1 cellular context compared by ENCODE assay signal in genomic region chr2:219174146-219174545, GRCh38.
TF ChIP-seq lines count a peak whose summit lies in the region.

No MANE protein-coding gene starts in this region.

TF ChIP-seq in WTC11, 78 proteins besides CTCF, POLR2A, EP300 and RAD21 (continued from another document):
- TF ChIP-seq KAT7 (CRISPR knock-in tag; IDR thresholded peaks at IDR 0.05; ENCODE audit: borderline replicate concordance) (no peak), AFF4 (CRISPR knock-in tag; IDR thresholded peaks at IDR 0.05; ENCODE audit: borderline replicate concordance) (no peak), ATF3 (CRISPR knock-in tag; conservative IDR thresholded peaks at IDR 0.05) (no peak), TEAD1 (CRISPR knock-in tag; IDR thresholded peaks at IDR 0.05) (no peak), ATF1 (CRISPR knock-in tag; IDR thresholded peaks at IDR 0.05) (no peak)
TF ChIP-seq in WTC11: peak in this region for 0.
